Comparison of ENCODE assay signal across 8 cellular contexts in the genomic region with DNA sequence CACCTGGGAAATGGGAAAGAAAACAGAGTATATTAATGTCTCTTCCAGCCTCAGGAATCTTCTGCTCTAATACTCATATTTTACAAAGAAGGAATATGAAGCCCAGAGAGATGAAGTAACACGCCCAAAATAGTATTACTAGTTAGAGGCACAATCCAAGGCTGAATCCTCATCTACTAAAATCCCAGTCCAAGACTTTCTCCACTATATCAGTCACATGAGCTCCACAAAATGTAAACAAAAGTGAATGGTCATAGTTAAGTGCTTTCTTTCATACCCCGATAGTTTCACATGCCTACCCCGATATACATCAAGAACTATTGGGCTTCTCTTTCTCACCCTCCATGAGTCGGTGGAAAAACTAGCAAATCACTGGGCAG. TPM values are rescaled to one million over a fixed set of nuclear protein-coding genes. Genes with fewer than 3 reads are reported as not detected.
A peak's percentile ranks its signal among the peaks of the same experiment; 100 is the strongest.
DNase-seq lines count a peak whose midpoint lies in the region; ATAC-seq and TF ChIP-seq lines count a peak whose summit lies in the region.

No MANE protein-coding gene starts in this region.

- peaks cover 8 to 25% (median 17%) of the 10 kb centered on the region in 4 donors for H3K4me1 ChIP-seq in stomach

- intact Hi-C loops in stomach (cut with DNase I; ENCODE audit: low total_unique reads), result no loop called here

- TF ChIP-seq EP300 in stomach (IDR thresholded peaks at IDR 0.05), result no peak

- H3K27ac Mint-ChIP-seq in activated T-cell treated with anti-CD3 and anti-CD28 coated beads, Interleukin-2, amount 50 U/mL, for 24 hours, result peak overlapping the region; percentile 94
- H3K27ac Mint-ChIP-seq in activated naive CD8-positive, alpha-beta T cell treated with anti-CD3 and anti-CD28 coated beads for 36 hours, result peak overlapping the region; percentile 92

- no peak for TF ChIP-seq POLR2A in stomach (IDR thresholded peaks at IDR 0.05)

- WGBS in stomach, 5 donors, result 4 to 9% (median 6%) methylated on average over 4 of the region's 4 CpGs

- no peak for ATAC-seq in HG03135 (IDR thresholded peaks at IDR 0.05; ENCODE audit: unreplicated experiment)
- ATAC-seq in GM18502 (IDR thresholded peaks at IDR 0.05; ENCODE audit: poor library complexity, unreplicated experiment), result no peak

- H3K27me3 ChIP-seq in stomach, result no peaks in the 10 kb centered on the region

- H3K4me3 ChIP-seq in iPS-18c (ENCODE audit: insufficient read depth, low read depth, low read length) (peak overlapping the region; percentile 90), stomach (peak overlapping the region; percentile 62 to 82 (median 78))

- no peak for DNase-seq in activated T-cell treated with anti-CD3 and anti-CD28 coated beads, Interleukin-2, amount 50 U/mL, for 24 hours
- DNase-seq in activated T-cell treated with anti-CD3 and anti-CD28 coated beads for 4 hours (no peak), stomach (no peak), globus pallidus (ENCODE audit: low spot score) (no peak)
- DNase-seq in activated naive CD8-positive, alpha-beta T cell treated with anti-CD3 and anti-CD28 coated beads for 36 hours, result no peak

- H3K36me3 Mint-ChIP-seq in activated T-cell treated with anti-CD3 and anti-CD28 coated beads, Interleukin-2, amount 50 U/mL, for 24 hours (ENCODE audit: low read depth), result peaks cover 48% of the 10 kb centered on the region
- H3K36me3 Mint-ChIP-seq in activated naive CD8-positive, alpha-beta T cell treated with anti-CD3 and anti-CD28 coated beads for 36 hours, result peaks cover 4% of the 10 kb centered on the region

- peak overlapping the region; percentile 87 to 91 (median 87) for H3K27ac ChIP-seq in stomach

- H3K9me3 ChIP-seq in iPS-18c (ENCODE audit: control insufficient read depth, insufficient read depth, low read length) (no peaks in the 10 kb centered on the region), stomach (no peaks in the 10 kb centered on the region)

- peaks cover 19% of the 10 kb centered on the region for H3K4me1 Mint-ChIP-seq in activated T-cell treated with anti-CD3 and anti-CD28 coated beads, Interleukin-2, amount 50 U/mL, for 24 hours (ENCODE audit: low read depth)
- peaks cover 13% of the 10 kb centered on the region for H3K4me1 Mint-ChIP-seq in activated naive CD8-positive, alpha-beta T cell treated with anti-CD3 and anti-CD28 coated beads for 36 hours

- TF ChIP-seq CTCF in stomach (IDR thresholded peaks at IDR 0.05), result no peak

- H3K27me3 Mint-ChIP-seq in activated T-cell treated with anti-CD3 and anti-CD28 coated beads, Interleukin-2, amount 50 U/mL, for 24 hours, result peaks cover 3% of the 10 kb centered on the region
- no peaks in the 10 kb centered on the region for H3K27me3 Mint-ChIP-seq in activated naive CD8-positive, alpha-beta T cell treated with anti-CD3 and anti-CD28 coated beads for 36 hours

- H3K36me3 ChIP-seq in stomach, result peaks cover 7 to 31% (median 30%) of the 10 kb centered on the region in 4 donors

- H3K9me3 Mint-ChIP-seq in activated T-cell treated with anti-CD3 and anti-CD28 coated beads, Interleukin-2, amount 50 U/mL, for 24 hours, result no peaks in the 10 kb centered on the region
- H3K9me3 Mint-ChIP-seq in activated naive CD8-positive, alpha-beta T cell treated with anti-CD3 and anti-CD28 coated beads for 36 hours, result no peaks in the 10 kb centered on the region

- peak overlapping the region; percentile 87 for H3K4me3 Mint-ChIP-seq in activated T-cell treated with anti-CD3 and anti-CD28 coated beads, Interleukin-2, amount 50 U/mL, for 24 hours
- H3K4me3 Mint-ChIP-seq in activated naive CD8-positive, alpha-beta T cell treated with anti-CD3 and anti-CD28 coated beads for 36 hours, result peak overlapping the region; percentile 92

RNA-seq across cellular contexts. Expression of a gene that starts 1.0 kb away (rescaled TPM):
- total RNA-seq in activated naive CD8-positive, alpha-beta T cell treated with anti-CD3 and anti-CD28 coated beads for 36 hours, result 10 to 100 TPM; 24.3 to 26.2 TPM
- total RNA-seq in stomach, result 10 to 100 TPM in 1 of 5 donors, 1 to 10 TPM in 3, under 1 TPM in 1; 0.58 to 32.5 (median 6.4) TPM
- polyA plus RNA-seq in stomach, result 1 to 10 TPM; 1.4 to 2.1 (median 1.4) TPM
